10 cellular contexts compared by ENCODE assay signal in genomic region chr2:64538764-64539433, GRCh38. TPM values are rescaled to one million over a fixed set of nuclear protein-coding genes. Genes with fewer than 3 reads are reported as not detected.
DNase-seq lines count a peak whose midpoint lies in the region; ATAC-seq and TF ChIP-seq lines count a peak whose summit lies in the region.
"Had no signal": no experiment of that assay in that cellular context is flagged by ENCODE, and none has a peak within 500 bp of the region (broad histone marks: within the 10 kb centered on the region; RNA-seq: fewer than 3 reads in every experiment).

No MANE protein-coding gene starts in this region.

- no peaks in the 10 kb centered on the region for H3K27me3 ChIP-seq in esophagus squamous epithelium

- POLR2A ChIA-PET in activated B cell treated with CpG ODN at 0.5 μM for 24 hours (lab: Charles Lee), result interaction anchor here (0.6 kb wide), 1 partner anchor 9 kb away, joined by 9 read pairs; no protein-coding TSS in a partner anchor

- no peaks in the 10 kb centered on the region for H3K36me3 ChIP-seq in esophagus squamous epithelium

- H3K9me3 ChIP-seq in esophagus squamous epithelium, result no peaks in the 10 kb centered on the region

- H3K4me3 ChIP-seq in esophagus squamous epithelium, result no peak overlapping the region

- no peak for TF ChIP-seq CTCF in activated B cell treated with CpG ODN at 0.5 μM for 24 hours (IDR thresholded peaks at IDR 0.05)
- no peak for TF ChIP-seq CTCF in esophagus squamous epithelium (IDR thresholded peaks at IDR 0.05)

- peak; percentile 15 to 17 for DNase-seq in activated T-cell treated with anti-CD3 and anti-CD28 coated beads, Interleukin-2, amount 50 U/mL, for 72 hours
- no peak for DNase-seq in activated T-cell treated with anti-CD3 and anti-CD28 coated beads, Interleukin-2, amount 50 U/mL, for 1 hour
- no peak for DNase-seq in activated B cell treated with CpG ODN at 0.5 μM for 24 hours
- no peak for DNase-seq in stimulated activated naive CD8-positive, alpha-beta T cell treated with anti-CD3 and anti-CD28 coated beads, Interleukin-15, Interleukin-2, amounts not matched to agents 100 U/mL and 50 U/mL, for 24 hours
- DNase-seq in GF-D8 (lab: John Stamatoyannopoulos, UW), result no peak
- DNase-seq in esophagus squamous epithelium (lab: John Stamatoyannopoulos, UW), result no peak
- DNase-seq: DND-41, SHP77 had no signal

- CTCF ChIA-PET in activated B cell treated with CpG ODN at 0.5 μM for 24 hours (lab: Charles Lee), result interaction anchor here (1.1 kb wide), 1 partner anchor 20 kb away, joined by 3 read pairs; no protein-coding TSS in a partner anchor

- peaks cover 0 to 26% (median 0%) of the 10 kb centered on the region in 3 donors for H3K4me1 ChIP-seq in esophagus squamous epithelium

- peaks cover 88% of the 10 kb centered on the region for H3K4me1 Mint-ChIP-seq in activated T-cell treated with anti-CD3 and anti-CD28 coated beads, Interleukin-2, amount 50 U/mL, for 72 hours (ENCODE audit: low read depth)
- peaks cover 77% of the 10 kb centered on the region for H3K4me1 Mint-ChIP-seq in activated B cell treated with CpG ODN at 0.5 μM for 24 hours

- H3K27ac Mint-ChIP-seq in activated T-cell treated with anti-CD3 and anti-CD28 coated beads, Interleukin-2, amount 50 U/mL, for 72 hours, result peak overlapping the region; percentile 82
- peak overlapping the region; percentile 31 for H3K27ac Mint-ChIP-seq in activated B cell treated with CpG ODN at 0.5 μM for 24 hours

- H3K4me3 Mint-ChIP-seq in activated T-cell treated with anti-CD3 and anti-CD28 coated beads, Interleukin-2, amount 50 U/mL, for 72 hours, result peak overlapping the region; percentile 57 to 68
- no peak overlapping the region for H3K4me3 Mint-ChIP-seq in activated B cell treated with CpG ODN at 0.5 μM for 24 hours

- peak; percentile 82 to 90 for ATAC-seq in activated T-cell treated with anti-CD3 and anti-CD28 coated beads, Interleukin-2, amount 50 U/mL, for 72 hours (replicated peaks in 1 of 2)
- ATAC-seq in HG02571 (IDR thresholded peaks at IDR 0.05; ENCODE audit: unreplicated experiment), result peak; percentile 56
- no peak for ATAC-seq in activated B cell treated with CpG ODN at 0.5 μM for 24 hours (ENCODE audit: low read depth)
- ATAC-seq in stimulated activated naive CD8-positive, alpha-beta T cell treated with anti-CD3 and anti-CD28 coated beads, Interleukin-15, Interleukin-2, amounts not matched to agents 100 U/mL and 50 U/mL, for 24 hours, result peak; percentile 47
- no peak for ATAC-seq in GM21825 (IDR thresholded peaks at IDR 0.05; ENCODE audit: unreplicated experiment)

- no peaks in the 10 kb centered on the region for H3K27me3 Mint-ChIP-seq in activated T-cell treated with anti-CD3 and anti-CD28 coated beads, Interleukin-2, amount 50 U/mL, for 72 hours (ENCODE audit: low read depth)
- no peaks in the 10 kb centered on the region for H3K27me3 Mint-ChIP-seq in activated B cell treated with CpG ODN at 0.5 μM for 24 hours

- intact Hi-C loops in activated B cell treated with CpG ODN at 0.5 μM for 24 hours (cut with micrococcal nuclease), result no loop called here
- intact Hi-C loops in esophagus squamous epithelium (cut with DNase I), result no loop called here

- H3K36me3 Mint-ChIP-seq in activated T-cell treated with anti-CD3 and anti-CD28 coated beads, Interleukin-2, amount 50 U/mL, for 72 hours (ENCODE audit: insufficient read depth in 2 of 2), result peaks cover 0 to 1% of the 10 kb centered on the region in 2 donors
- peaks cover 12% of the 10 kb centered on the region for H3K36me3 Mint-ChIP-seq in activated B cell treated with CpG ODN at 0.5 μM for 24 hours (ENCODE audit: low read depth)

- WGBS in esophagus squamous epithelium, 2 donors, result 64 to 80% methylated on average over 3 of the region's 3 CpGs

- H3K27ac ChIP-seq in esophagus squamous epithelium, result no peak overlapping the region

- TF ChIP-seq POLR2A in esophagus squamous epithelium (IDR thresholded peaks at IDR 0.05), result no peak

- no peaks in the 10 kb centered on the region for H3K9me3 Mint-ChIP-seq in activated T-cell treated with anti-CD3 and anti-CD28 coated beads, Interleukin-2, amount 50 U/mL, for 72 hours
- H3K9me3 Mint-ChIP-seq in activated B cell treated with CpG ODN at 0.5 μM for 24 hours, result no peaks in the 10 kb centered on the region

RNA-seq across cellular contexts. Expression of gene AFTPH, which starts 14.8 kb away (rescaled TPM):
- 10 to 100 TPM; 47.1 to 48.2 TPM for total RNA-seq in activated T-cell treated with anti-CD3 and anti-CD28 coated beads, Interleukin-2, amount 50 U/mL, for 72 hours
- total RNA-seq in activated B cell treated with CpG ODN at 0.5 μM for 24 hours, result 76.2 and 81.3 TPM in 2 replicates
- total RNA-seq in esophagus squamous epithelium, result 10 to 100 TPM; 30.3 to 52.8 (median 43.8) TPM

Comparison
In these comparisons a context has a peak if more than half of its experiments do, and no peak if none do; other contexts are left out.
1. DNase-seq: peak in activated T-cell treated with anti-CD3 and anti-CD28 coated beads, Interleukin-2, amount 50 U/mL, for 72 hours (2 of 2); none in activated T-cell treated with anti-CD3 and anti-CD28 coated beads, Interleukin-2, amount 50 U/mL, for 1 hour (single experiment), activated B cell treated with CpG ODN at 0.5 μM for 24 hours (single experiment), stimulated activated naive CD8-positive, alpha-beta T cell treated with anti-CD3 and anti-CD28 coated beads, Interleukin-15, Interleukin-2, amounts not matched to agents 100 U/mL and 50 U/mL, for 24 hours (single experiment), GF-D8 (single experiment) and esophagus squamous epithelium (single experiment).
2. ATAC-seq: peak in activated T-cell treated with anti-CD3 and anti-CD28 coated beads, Interleukin-2, amount 50 U/mL, for 72 hours (2 of 2), HG02571 (single experiment) and stimulated activated naive CD8-positive, alpha-beta T cell treated with anti-CD3 and anti-CD28 coated beads, Interleukin-15, Interleukin-2, amounts not matched to agents 100 U/mL and 50 U/mL, for 24 hours (single experiment); none in activated B cell treated with CpG ODN at 0.5 μM for 24 hours (single experiment) and GM21825 (single experiment).